Comparison of ENCODE assay signal across 9 cellular contexts in the genomic region with DNA sequence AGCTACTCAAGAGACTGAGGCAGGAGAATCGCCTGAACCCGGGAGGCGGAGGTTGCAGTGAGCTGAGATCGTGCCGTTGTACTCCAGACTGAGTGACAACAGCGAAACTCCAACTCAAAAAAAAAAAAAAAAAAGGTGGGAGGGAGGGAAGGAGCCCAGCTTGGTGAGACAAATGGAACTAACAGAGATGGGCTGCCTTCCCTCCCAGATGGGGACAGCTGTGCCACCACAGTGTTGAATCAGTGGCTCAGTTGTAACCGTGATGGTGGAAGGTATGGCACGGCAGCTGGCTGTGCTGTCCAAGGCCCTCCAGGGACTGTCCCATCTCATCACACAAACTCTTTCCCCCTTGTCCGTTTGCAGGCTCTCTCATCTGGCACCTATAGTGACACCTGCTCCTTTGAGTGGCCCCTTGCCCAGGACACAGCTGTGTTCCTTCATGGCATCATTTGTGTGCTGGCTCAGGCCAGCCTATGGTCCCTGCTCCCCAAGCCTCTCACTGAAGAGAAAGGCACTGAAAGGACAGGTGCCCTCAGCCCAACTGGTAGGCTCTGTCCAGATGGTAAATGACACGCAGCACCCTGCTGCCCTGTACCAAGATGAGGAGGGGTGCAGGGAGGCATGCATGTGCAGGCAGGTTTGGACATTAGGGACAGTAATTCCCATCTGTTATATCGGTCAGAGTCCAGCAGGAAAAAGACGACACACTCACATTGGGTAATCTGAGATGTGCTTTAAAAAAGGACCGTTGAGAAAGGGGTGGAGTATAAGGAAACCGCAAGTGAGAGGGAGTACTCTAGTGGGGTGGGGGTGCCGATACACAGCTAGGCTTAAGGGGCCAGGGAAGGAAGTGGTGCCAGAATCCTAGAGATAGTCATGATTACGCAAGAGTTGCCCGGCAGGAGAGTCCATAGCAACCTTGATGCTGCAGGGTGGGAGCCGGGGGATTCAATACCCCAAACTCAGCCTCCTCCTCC. TPM values are rescaled to one million over a fixed set of nuclear protein-coding genes. Genes with fewer than 3 reads are reported as not detected.
A peak's percentile ranks its signal among the peaks of the same experiment; 100 is the strongest.
DNase-seq lines count a peak whose midpoint lies in the region; FAIRE-seq and TF ChIP-seq lines count a peak whose summit lies in the region.
"Had no signal": no experiment of that assay in that cellular context is flagged by ENCODE, and none has a peak within 500 bp of the region (broad histone marks: within the 10 kb centered on the region; RNA-seq: fewer than 3 reads in every experiment).

No MANE protein-coding gene starts in this region.

- H3K4me3 ChIP-seq in CD8-positive, alpha-beta memory T cell (ENCODE audit: low read length), result peak overlapping the region; percentile 46
- H3K4me3 ChIP-seq in astrocyte of the spinal cord (ENCODE audit: low read depth, low read length), result no peak overlapping the region
- no peak overlapping the region for H3K4me3 ChIP-seq in mucosa of rectum (ENCODE audit: low read length in 2 of 2)

- peaks cover 27% of the 10 kb centered on the region for H3K36me3 ChIP-seq in CD8-positive, alpha-beta memory T cell (ENCODE audit: insufficient read depth, low read length)
- H3K36me3 ChIP-seq in mucosa of rectum (ENCODE audit: control insufficient read depth in 2 of 2, insufficient read depth in 2 of 2, low read length in 2 of 2), result peaks cover 7 to 20% of the 10 kb centered on the region in 2 donors

- peaks cover 86% of the 10 kb centered on the region for H3K4me1 ChIP-seq in CD8-positive, alpha-beta memory T cell (ENCODE audit: insufficient read depth, low read length)
- peaks cover 29% of the 10 kb centered on the region in 2 donors for H3K4me1 ChIP-seq in mucosa of rectum (ENCODE audit: control insufficient read depth in 2 of 2, insufficient read depth in 2 of 2, low read length in 2 of 2)

- DNase-seq in CD8-positive, alpha-beta memory T cell, result peak in 2 of 5 donors; percentile 13 to 27
- DNase-seq in MV-4-11 (lab: John Stamatoyannopoulos, UW) (peak; percentile 98), astrocyte of the spinal cord (ENCODE audit: low read depth, low spot score) (peak; percentile 67), RCC 7860 (ENCODE audit: low spot score) (no peak), NCI-H446 (lab: John Stamatoyannopoulos, UW) (no peak), HEK293T (ENCODE audit: extremely low spot score) (no peak)
- DNase-seq in stimulated activated CD4-positive, alpha-beta T cell treated with anti-CD3 and anti-CD28 coated beads, Interleukin-1b, Interleukin-23, amount 100 ng/mL, for 48 hours, result no peak

- H3K27ac ChIP-seq in CD8-positive, alpha-beta memory T cell (ENCODE audit: low read depth, low read length), result peak overlapping the region; percentile 21
- peak overlapping the region; percentile 43 to 49 for H3K27ac ChIP-seq in mucosa of rectum (ENCODE audit: low read depth in 2 of 2, low read length in 2 of 2)

- no peaks in the 10 kb centered on the region for H3K9me3 ChIP-seq in CD8-positive, alpha-beta memory T cell (ENCODE audit: low read length)
- H3K9me3 ChIP-seq in mucosa of rectum (ENCODE audit: control insufficient read depth in 2 of 2, low read length in 2 of 2), result no peaks in the 10 kb centered on the region

- peak overlapping the region; percentile 11 to 69 (median 60) for H3K4me3 Mint-ChIP-seq in CD8-positive, alpha-beta memory T cell

- CTCF ChIA-PET in CD8-positive, alpha-beta memory T cell (lab: Charles Lee), result interaction anchor here (1.1 to 1.2 kb wide), 2 partner anchors 43 to 53 kb away, joined by 3 read pairs; no protein-coding TSS in a partner anchor
- CTCF ChIA-PET in HEK293T (lab: Yijun Ruan, JAX), result no interaction called here

- TF ChIP-seq CTCF in astrocyte of the spinal cord (IDR thresholded peaks at IDR 0.05; ENCODE audit: low read depth, low read length), result no peak

- POLR2A ChIA-PET in CD8-positive, alpha-beta memory T cell (lab: Charles Lee), result no interaction called here
- POLR2A ChIA-PET in HEK293T (lab: Yijun Ruan, JAX), result no interaction called here

- peaks cover 0 to 44% (median 7%) of the 10 kb centered on the region in 3 donors for H3K36me3 Mint-ChIP-seq in CD8-positive, alpha-beta memory T cell

- H3K27ac Mint-ChIP-seq in CD8-positive, alpha-beta memory T cell, result peak overlapping the region; percentile 48 to 89 (median 84)

- no peaks in the 10 kb centered on the region for H3K27me3 ChIP-seq in CD8-positive, alpha-beta memory T cell (ENCODE audit: insufficient read depth, low read length, poor library complexity, severe bottlenecking)
- H3K27me3 ChIP-seq in mucosa of rectum (ENCODE audit: control insufficient read depth in 2 of 2, insufficient read depth in 2 of 2, low read length in 2 of 2), result no peaks in the 10 kb centered on the region

- in situ Hi-C loops in astrocyte of the spinal cord (cut with HindIII; ENCODE audit: low sequenced_read_pairs), result no loop called here

- no peaks in the 10 kb centered on the region for H3K9me3 Mint-ChIP-seq in CD8-positive, alpha-beta memory T cell

- H3K27me3 Mint-ChIP-seq in CD8-positive, alpha-beta memory T cell, result no peaks in the 10 kb centered on the region

- no peak for FAIRE-seq in RCC 7860 (lab: Jason Lieb, UNC)

- H3K9ac ChIP-seq in mucosa of rectum (ENCODE audit: low read depth in 1 of 2, low read length in 2 of 2), result peak overlapping the region; percentile 11 to 32

- peaks cover 61 to 85% (median 80%) of the 10 kb centered on the region in 3 donors for H3K4me1 Mint-ChIP-seq in CD8-positive, alpha-beta memory T cell

TF ChIP-seq in HEK293T, 16 proteins besides CTCF, POLR2A, EP300 and RAD21:
- TF ChIP-seq FOXK2 (IDR thresholded peaks at IDR 0.05) (no peak), FOXA1 (IDR thresholded peaks at IDR 0.05) (no peak), FOXM1 (IDR thresholded peaks at IDR 0.05; ENCODE audit: borderline replicate concordance) (no peak), LEF1 (IDR thresholded peaks at IDR 0.05; ENCODE audit: borderline replicate concordance) (no peak), SUZ12 (IDR thresholded peaks at IDR 0.05) (no peak), HDGF (IDR thresholded peaks at IDR 0.05; ENCODE audit: borderline replicate concordance) (no peak), ZNF384 (IDR thresholded peaks at IDR 0.05) (no peak), NFRKB (IDR thresholded peaks at IDR 0.05) (no peak)
TF ChIP-seq in HEK293T: peak in this region for 0.

RNA-seq across cellular contexts. Expression of gene SMIM33, which starts 4.3 kb away (rescaled TPM):
- under 1 TPM; 0.11 to 0.28 TPM for total RNA-seq in CD8-positive, alpha-beta memory T cell
- polyA plus RNA-seq in CD8-positive, alpha-beta memory T cell, result 1.1 TPM
- total RNA-seq: glomerular endothelial cell had no signal

RNA-seq across cellular contexts. Expression of gene STING1, which starts 7.5 kb away (rescaled TPM):
- 100 to 1,000 TPM; 107 to 109 TPM for total RNA-seq in CD8-positive, alpha-beta memory T cell
- polyA plus RNA-seq in CD8-positive, alpha-beta memory T cell, result 116 TPM

RNA-seq across cellular contexts. Expression of gene ECSCR, which starts 12.6 kb away (rescaled TPM):
- under 1 TPM; 0.82 to 0.83 TPM for total RNA-seq in CD8-positive, alpha-beta memory T cell
- polyA plus RNA-seq in CD8-positive, alpha-beta memory T cell, result not detected

RNA-seq across cellular contexts. Expression of gene DNAJC18, which starts 35.8 kb away (rescaled TPM):
- total RNA-seq in CD8-positive, alpha-beta memory T cell, result 10 to 100 TPM; 25.3 to 25.7 TPM
- 10.2 TPM for polyA plus RNA-seq in CD8-positive, alpha-beta memory T cell

Comparison
In these comparisons a context has a peak if more than half of its experiments do, and no peak if none do; other contexts are left out.
1. DNase-seq: peak in MV-4-11 (single experiment) and astrocyte of the spinal cord (single experiment); none in stimulated activated CD4-positive, alpha-beta T cell treated with anti-CD3 and anti-CD28 coated beads, Interleukin-1b, Interleukin-23, amount 100 ng/mL, for 48 hours (single experiment), RCC 7860 (single experiment), NCI-H446 (0 of 2) and HEK293T (single experiment).